In genomic region chr15:67840747-67841634, GRCh38 we compare ENCODE assay signal across 8 cellular contexts. TPM values are rescaled to one million over a fixed set of nuclear protein-coding genes. Genes with fewer than 3 reads are reported as not detected.
A peak's percentile ranks its signal among the peaks of the same experiment; 100 is the strongest.
DNase-seq lines count a peak whose midpoint lies in the region; ATAC-seq and TF ChIP-seq lines count a peak whose summit lies in the region.

No MANE protein-coding gene starts in this region.

- peaks cover 2% of the 10 kb centered on the region for H3K27me3 ChIP-seq in brain microvascular endothelial cell (replicated peaks)
- peaks cover 21% of the 10 kb centered on the region for H3K27me3 ChIP-seq in kidney epithelial cell (ENCODE audit: control insufficient read depth, insufficient read depth, low read length)

- ATAC-seq in stimulated activated memory B cell treated with anti-CD40 and anti-IgM and Interleukin-4, amounts not matched to agents 10 μg/mL and 1 μg/mL and 100 μg/mL, for 72 hours: no peak
- no peak for ATAC-seq in HG02973 (IDR thresholded peaks at IDR 0.05; ENCODE audit: unreplicated experiment)

- H3K27ac ChIP-seq in brain microvascular endothelial cell: peak overlapping the region; percentile 90

- TF ChIP-seq CTCF in brain microvascular endothelial cell (IDR thresholded peaks at IDR 0.05; ENCODE audit: low read depth, low read length, missing control alignments): no peak
- no peak for TF ChIP-seq CTCF in kidney epithelial cell (IDR thresholded peaks at IDR 0.05; ENCODE audit: insufficient read depth, low read length, poor library complexity, severe bottlenecking)

- DNase-seq in activated T-cell treated with anti-CD3 and anti-CD28 coated beads, Interleukin-2, amount 50 U/mL, for 1 hour: peak; percentile 36
- DNase-seq in activated T-cell treated with anti-CD3 and anti-CD28 coated beads for 4 hours (no peak), NCI-H345 (lab: John Stamatoyannopoulos, UW) (peak; percentile 61), brain microvascular endothelial cell (no peak), kidney epithelial cell (ENCODE audit: low read depth) (no peak)
- no peak for DNase-seq in stimulated activated CD4-positive, alpha-beta T cell treated with anti-CD3 and anti-CD28 coated beads, Interleukin-1b, Interleukin-23, amount 100 ng/mL, for 48 hours

- H3K9me3 Mint-ChIP-seq in stimulated activated memory B cell treated with anti-CD40 and anti-IgM and Interleukin-4, amounts not matched to agents 10 μg/mL and 1 μg/mL and 100 μg/mL, for 72 hours: no peaks in the 10 kb centered on the region

- peak overlapping the region; percentile 82 for H3K4me3 Mint-ChIP-seq in stimulated activated memory B cell treated with anti-CD40 and anti-IgM and Interleukin-4, amounts not matched to agents 10 μg/mL and 1 μg/mL and 100 μg/mL, for 72 hours

- peak overlapping the region; percentile 99 for H3K4me3 ChIP-seq in brain microvascular endothelial cell (ENCODE audit: low read depth, low read length)
- peak overlapping the region; percentile 73 for H3K4me3 ChIP-seq in kidney epithelial cell (ENCODE audit: low read depth, low read length)

- H3K27ac Mint-ChIP-seq in stimulated activated memory B cell treated with anti-CD40 and anti-IgM and Interleukin-4, amounts not matched to agents 10 μg/mL and 1 μg/mL and 100 μg/mL, for 72 hours: peak overlapping the region; percentile 89

- in situ Hi-C loops in brain microvascular endothelial cell (cut with HindIII; ENCODE audit: low pct_ligation_motif_present, low sequenced_read_pairs): no loop called here

- H3K36me3 ChIP-seq in brain microvascular endothelial cell (replicated peaks) (no peaks in the 10 kb centered on the region), kidney epithelial cell (ENCODE audit: control insufficient read depth, insufficient read depth, low read length) (no peaks in the 10 kb centered on the region)

- H3K27me3 Mint-ChIP-seq in stimulated activated memory B cell treated with anti-CD40 and anti-IgM and Interleukin-4, amounts not matched to agents 10 μg/mL and 1 μg/mL and 100 μg/mL, for 72 hours: peaks cover 9% of the 10 kb centered on the region

- no peaks in the 10 kb centered on the region for H3K36me3 Mint-ChIP-seq in stimulated activated memory B cell treated with anti-CD40 and anti-IgM and Interleukin-4, amounts not matched to agents 10 μg/mL and 1 μg/mL and 100 μg/mL, for 72 hours

- peaks cover 32% of the 10 kb centered on the region for H3K4me1 Mint-ChIP-seq in stimulated activated memory B cell treated with anti-CD40 and anti-IgM and Interleukin-4, amounts not matched to agents 10 μg/mL and 1 μg/mL and 100 μg/mL, for 72 hours

RNA-seq across cellular contexts. Expression of gene RNU6-1, which starts 1.1 kb away (rescaled TPM):
- not detected in 2 replicates for total RNA-seq in kidney epithelial cell

RNA-seq across cellular contexts. Expression of gene SKOR1, which starts 15.7 kb away (rescaled TPM):
- not detected in 2 replicates for total RNA-seq in kidney epithelial cell

Comparison
In these comparisons a context has a peak if more than half of its experiments do, and no peak if none do; other contexts are left out.
1. DNase-seq: peak in activated T-cell treated with anti-CD3 and anti-CD28 coated beads, Interleukin-2, amount 50 U/mL, for 1 hour (single experiment) and NCI-H345 (single experiment); none in activated T-cell treated with anti-CD3 and anti-CD28 coated beads for 4 hours (single experiment), brain microvascular endothelial cell (single experiment), kidney epithelial cell (single experiment) and stimulated activated CD4-positive, alpha-beta T cell treated with anti-CD3 and anti-CD28 coated beads, Interleukin-1b, Interleukin-23, amount 100 ng/mL, for 48 hours (single experiment).